7 cellular contexts compared by ENCODE assay signal in the genomic region with DNA sequence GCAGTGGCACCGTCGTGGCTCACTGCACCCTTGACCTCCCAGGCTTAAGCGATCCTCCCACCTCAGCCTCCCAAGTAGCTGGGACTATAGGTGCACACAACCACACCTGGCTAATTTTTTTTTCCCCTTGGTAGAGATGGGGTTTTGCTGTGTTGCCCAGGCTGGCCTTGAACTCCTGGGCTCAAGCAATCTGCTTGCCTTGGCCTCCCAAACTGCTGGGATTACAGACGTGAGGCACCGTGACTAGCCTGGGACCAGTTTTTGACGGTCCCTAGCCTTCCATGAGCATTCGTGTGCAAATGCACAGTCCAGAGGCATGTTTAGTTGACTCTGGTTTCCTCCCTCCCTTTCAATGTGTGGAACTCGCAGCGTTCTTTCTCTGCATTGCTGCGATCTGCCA. TPM values are rescaled to one million over a fixed set of nuclear protein-coding genes. Genes with fewer than 3 reads are reported as not detected.
DNase-seq lines count a peak whose midpoint lies in the region; ATAC-seq, FAIRE-seq and TF ChIP-seq lines count a peak whose summit lies in the region.
"Not testable (repeated sequence)": the region's sequence is repeated elsewhere in the genome, so short reads cannot be mapped to it uniquely, and the experiment has no call there.

No MANE protein-coding gene starts in this region.

- not testable (repeated sequence) for H3K56ac ChIP-seq in H1 (replicated peaks; ENCODE audit: insufficient read length, low read depth, low read length)

- not testable (repeated sequence) for H3K79me1 ChIP-seq in H1 (ENCODE audit: low read depth, low read length)

- not testable (repeated sequence) for TF ChIP-seq CTCF in Caco-2 (IDR thresholded peaks at IDR 0.05; ENCODE audit: insufficient read depth in 1 of 2, low read depth in 1 of 2, low read length in 1 of 2, severe bottlenecking in 1 of 2, unreplicated experiment in 1 of 2); PC-3 (conservative IDR thresholded peaks at IDR 0.05; ENCODE audit: low read depth, low read length); H1 (IDR thresholded peaks at IDR 0.05; ENCODE audit: control extremely low read depth in 1 of 3, insufficient read depth in 1 of 3, low read depth in 1 of 3, low read length in 3 of 3); sigmoid colon (IDR thresholded peaks at IDR 0.05)

- peaks cover 49% of the 10 kb centered on the region for H3K4me1 ChIP-seq in Caco-2
- peaks cover 74% of the 10 kb centered on the region for H3K4me1 ChIP-seq in PC-3 (ENCODE audit: insufficient read depth, low read length)
- H3K4me1 ChIP-seq in H1 (replicated peaks in 1 of 4; ENCODE audit: control insufficient read depth in 3 of 4, insufficient read depth in 4 of 4, low read length in 3 of 4) = not testable (repeated sequence)
- peaks cover 28 to 47% of the 10 kb centered on the region in 2 donors for H3K4me1 ChIP-seq in mucosa of rectum (ENCODE audit: control insufficient read depth in 2 of 2, insufficient read depth in 2 of 2, low read length in 2 of 2)
- peaks cover 0 to 69% (median 57%) of the 10 kb centered on the region in 4 donors for H3K4me1 ChIP-seq in sigmoid colon

- not testable (repeated sequence) for TF ChIP-seq RAD21 in H1 (IDR thresholded peaks at IDR 0.05 in 1 of 2, conservative IDR thresholded peaks at IDR 0.05 in 1 of 2; ENCODE audit: low read depth in 2 of 2, low read length in 2 of 2)

- H2BK5ac ChIP-seq in H1 (ENCODE audit: low read depth, low read length) = peak overlapping the region; percentile 35; the same call in 1 of the 2 replicates

- BruUV-seq in Caco-2 (replicated peaks; lab: Mats Ljungman, UMichigan); PC-3 (replicated peaks; lab: Mats Ljungman, UMichigan): not testable (repeated sequence)

- CTCF ChIA-PET in Caco-2 (lab: Charles Lee); PC-3 (lab: Charles Lee); activated CD4-positive, alpha-beta T cell treated with anti-CD3 and anti-CD28 coated beads for 36 hours (lab: Charles Lee): not testable (repeated sequence)
- CTCF ChIA-PET in H1 (lab: Charles Lee; ENCODE audit: partially characterized antibody) = interaction anchor here (1.0 to 1.3 kb wide), 2 partner anchors 40 to 216 kb away, joined by 3 to 5 read pairs; no protein-coding TSS in a partner anchor

- H3K4me3 ChIP-seq in Caco-2 (ENCODE audit: low read depth, low read length); PC-3 (ENCODE audit: low read length); H1 (ENCODE audit: extremely low read depth in 1 of 4, insufficient read depth in 2 of 4, low read depth in 3 of 4, low read length in 4 of 4); sigmoid colon: not testable (repeated sequence)
- peak overlapping the region in 1 of 2 donors; percentile 53 for H3K4me3 ChIP-seq in mucosa of rectum (ENCODE audit: low read length in 2 of 2)

- not testable (repeated sequence) for H3K4ac ChIP-seq in H1 (replicated peaks; ENCODE audit: insufficient read length, low read depth, low read length)

- not testable (repeated sequence) for H3K23ac ChIP-seq in H1 (ENCODE audit: insufficient read length)

- not testable (repeated sequence) for H3K9me3 Mint-ChIP-seq in Caco-2 (ENCODE audit: unreplicated experiment); activated CD4-positive, alpha-beta T cell treated with anti-CD3 and anti-CD28 coated beads for 36 hours (ENCODE audit: low read depth); activated naive CD8-positive, alpha-beta T cell treated with anti-CD3 and anti-CD28 coated beads, Interleukin-2, amount 50 U/mL, for 24 hours

- not testable (repeated sequence) for TF ChIP-seq EP300 in H1 (IDR thresholded peaks at IDR 0.05; ENCODE audit: borderline replicate concordance in 1 of 2, low read depth in 2 of 2, low read length in 2 of 2); sigmoid colon (IDR thresholded peaks at IDR 0.05)

- H2BK20ac ChIP-seq in H1 (ENCODE audit: low read length) = not testable (repeated sequence)

- not testable (repeated sequence) for H4K8ac ChIP-seq in H1 (ENCODE audit: extremely low read depth, insufficient read depth, low read length)

- not testable (repeated sequence) for ATAC-seq in PC-3; activated CD4-positive, alpha-beta T cell treated with anti-CD3 and anti-CD28 coated beads for 36 hours; activated naive CD8-positive, alpha-beta T cell treated with anti-CD3 and anti-CD28 coated beads, Interleukin-2, amount 50 U/mL, for 24 hours

- not testable (repeated sequence) for H3K27ac ChIP-seq in PC-3 (ENCODE audit: low read length); H1 (ENCODE audit: low read depth, low read length)
- peak overlapping the region; percentile 69 to 77 for H3K27ac ChIP-seq in mucosa of rectum (ENCODE audit: low read depth in 2 of 2, low read length in 2 of 2)
- H3K27ac ChIP-seq in sigmoid colon = peak overlapping the region in 3 of 4 donors; percentile 13 to 27 (median 25)

- H3K9me3 ChIP-seq in Caco-2; PC-3 (ENCODE audit: low read length); H1 (ENCODE audit: insufficient read depth in 2 of 2, low read depth in 1 of 2, low read length in 1 of 2); mucosa of rectum (ENCODE audit: control insufficient read depth in 2 of 2, low read length in 2 of 2); sigmoid colon: not testable (repeated sequence)

- H2BK120ac ChIP-seq in H1 (replicated peaks; ENCODE audit: low read depth, low read length) = not testable (repeated sequence)

- WGBS in H1 (ENCODE audit: extremely low coverage in 1 of 2, insufficient coverage in 1 of 2, insufficient read length in 1 of 2, insufficient replicate concordance in 2 of 2, low coverage in 1 of 2, low lambda C conversion rate in 2 of 2, missing lambda C conversion rate in 1 of 2), 2 experiments = 89% methylated on average over 10 of the region's 10 CpGs; no CpG with 5 or more reads in 1 of the 2 experiments
- WGBS in sigmoid colon, 2 donors = 33 to 80% methylated on average over 10 of the region's 10 CpGs

- peak overlapping the region; percentile 54 for H3K27ac Mint-ChIP-seq in Caco-2 (ENCODE audit: unreplicated experiment)
- H3K27ac Mint-ChIP-seq in activated CD4-positive, alpha-beta T cell treated with anti-CD3 and anti-CD28 coated beads for 36 hours = peak overlapping the region; percentile 33
- H3K27ac Mint-ChIP-seq in activated naive CD8-positive, alpha-beta T cell treated with anti-CD3 and anti-CD28 coated beads, Interleukin-2, amount 50 U/mL, for 24 hours = peak overlapping the region; percentile 68

- H3F3A ChIP-seq in PC-3 (ENCODE audit: low read length, unreplicated experiment) = peaks cover 17% of the 10 kb centered on the region

- H3K79me2 ChIP-seq in PC-3 (ENCODE audit: low read length) (peaks cover 75% of the 10 kb centered on the region), H1 (ENCODE audit: control insufficient read depth in 1 of 2, insufficient read depth in 2 of 2, low read length in 2 of 2) (peaks cover 0 to 30% of the 10 kb centered on the region in 2 experiments; a peak in 2 of 4 replicates)

- peaks cover 28% of the 10 kb centered on the region for H3K4me1 Mint-ChIP-seq in Caco-2 (ENCODE audit: low read depth, unreplicated experiment)
- peaks cover 82% of the 10 kb centered on the region for H3K4me1 Mint-ChIP-seq in activated CD4-positive, alpha-beta T cell treated with anti-CD3 and anti-CD28 coated beads for 36 hours
- peaks cover 84% of the 10 kb centered on the region for H3K4me1 Mint-ChIP-seq in activated naive CD8-positive, alpha-beta T cell treated with anti-CD3 and anti-CD28 coated beads, Interleukin-2, amount 50 U/mL, for 24 hours

- not testable (repeated sequence) for H3K18ac ChIP-seq in H1 (ENCODE audit: extremely low read depth, low read length)

- not testable (repeated sequence) for TF ChIP-seq POLR2A in H1 (IDR thresholded peaks at IDR 0.05; ENCODE audit: control extremely low read depth in 1 of 2, low read depth in 2 of 2, low read length in 2 of 2); sigmoid colon (IDR thresholded peaks at IDR 0.05)

- peak overlapping the region; percentile 32 for H3K4me2 ChIP-seq in PC-3 (ENCODE audit: low read length)
- not testable (repeated sequence) for H3K4me2 ChIP-seq in H1 (ENCODE audit: insufficient read depth in 1 of 2, low read depth in 2 of 2, low read length in 2 of 2)

- H3K14ac ChIP-seq in H1 (ENCODE audit: insufficient read length) = not testable (repeated sequence)

- intact Hi-C loops in Caco-2 (cut with micrococcal nuclease; ENCODE audit: unreplicated experiment); PC-3 (cut with micrococcal nuclease); activated CD4-positive, alpha-beta T cell treated with anti-CD3 and anti-CD28 coated beads for 36 hours (cut with DNase I, micrococcal nuclease); sigmoid colon (cut with DNase I): not testable (repeated sequence)

- not testable (repeated sequence) for H3K4me3 Mint-ChIP-seq in Caco-2 (ENCODE audit: unreplicated experiment); activated CD4-positive, alpha-beta T cell treated with anti-CD3 and anti-CD28 coated beads for 36 hours; activated naive CD8-positive, alpha-beta T cell treated with anti-CD3 and anti-CD28 coated beads, Interleukin-2, amount 50 U/mL, for 24 hours

- H3K36me3 ChIP-seq in Caco-2 (ENCODE audit: control insufficient read depth, insufficient read depth, low read length); PC-3 (ENCODE audit: low read depth, low read length); H1 (ENCODE audit: control insufficient read depth in 2 of 4, insufficient read depth in 4 of 4, low read length in 3 of 4); mucosa of rectum (ENCODE audit: control insufficient read depth in 2 of 2, insufficient read depth in 2 of 2, low read length in 2 of 2); sigmoid colon: not testable (repeated sequence)

- not testable (repeated sequence) for H3K27me3 ChIP-seq in Caco-2 (replicated peaks; ENCODE audit: control insufficient read depth, insufficient read depth, low read length); PC-3 (ENCODE audit: low read length); H1 (replicated peaks in 1 of 4; ENCODE audit: control insufficient read depth in 3 of 4, extremely low read depth in 1 of 4, insufficient read depth in 3 of 4, low read length in 3 of 4); mucosa of rectum (ENCODE audit: control insufficient read depth in 2 of 2, insufficient read depth in 2 of 2, low read length in 2 of 2); sigmoid colon

- not testable (repeated sequence) for H3K9ac ChIP-seq in PC-3 (ENCODE audit: low read length); H1 (replicated peaks in 1 of 4; ENCODE audit: extremely low read depth in 1 of 4, low read depth in 3 of 4, low read length in 3 of 4)
- H3K9ac ChIP-seq in mucosa of rectum (ENCODE audit: low read depth in 1 of 2, low read length in 2 of 2) = peak overlapping the region in 1 of 2 donors; percentile 14

- H3K27me3 Mint-ChIP-seq in Caco-2 (ENCODE audit: insufficient read depth, unreplicated experiment); activated CD4-positive, alpha-beta T cell treated with anti-CD3 and anti-CD28 coated beads for 36 hours; activated naive CD8-positive, alpha-beta T cell treated with anti-CD3 and anti-CD28 coated beads, Interleukin-2, amount 50 U/mL, for 24 hours: not testable (repeated sequence)

- H2BK12ac ChIP-seq in H1 (ENCODE audit: low read depth, low read length) = not testable (repeated sequence)

- H3K9me2 ChIP-seq in PC-3 (replicated peaks; ENCODE audit: low read length) = not testable (repeated sequence)

- H3K23me2 ChIP-seq in H1 (ENCODE audit: low read depth, low read length) = not testable (repeated sequence)

- H4K20me1 ChIP-seq in PC-3 (ENCODE audit: low read length); H1 (replicated peaks in 1 of 2; ENCODE audit: control insufficient read depth in 1 of 2, insufficient read depth in 2 of 2, low read length in 2 of 2): not testable (repeated sequence)

- H4K5ac ChIP-seq in H1 (ENCODE audit: insufficient read length, low read depth, low read length) = not testable (repeated sequence)

- POLR2A ChIA-PET in Caco-2 (lab: Charles Lee); PC-3 (lab: Charles Lee; ENCODE audit: unreplicated experiment); activated CD4-positive, alpha-beta T cell treated with anti-CD3 and anti-CD28 coated beads for 36 hours (lab: Charles Lee): not testable (repeated sequence)
- POLR2A ChIA-PET in H1 (lab: Charles Lee; ENCODE audit: partially characterized antibody) = interaction anchor here (0.5 kb wide), 1 partner anchor 104 kb away, joined by 3 read pairs; no protein-coding TSS in a partner anchor

- not testable (repeated sequence) for H2BK15ac ChIP-seq in H1 (ENCODE audit: low read length)

- not testable (repeated sequence) for H2AFZ ChIP-seq in PC-3 (ENCODE audit: low read length); H1 (ENCODE audit: low read length)

- H3K36me3 Mint-ChIP-seq in Caco-2 (ENCODE audit: insufficient read depth, unreplicated experiment) = not testable (repeated sequence)
- peaks cover 16% of the 10 kb centered on the region for H3K36me3 Mint-ChIP-seq in activated CD4-positive, alpha-beta T cell treated with anti-CD3 and anti-CD28 coated beads for 36 hours (ENCODE audit: low read depth)
- peaks cover 37% of the 10 kb centered on the region for H3K36me3 Mint-ChIP-seq in activated naive CD8-positive, alpha-beta T cell treated with anti-CD3 and anti-CD28 coated beads, Interleukin-2, amount 50 U/mL, for 24 hours (ENCODE audit: low read depth)

- H2AK5ac ChIP-seq in H1 (ENCODE audit: low read depth, low read length) = 0 out of 2 replicates have a peak overlapping the region, but pooled peaks have one; percentile 28

- FAIRE-seq in H1 (lab: Jason Lieb, UNC) = not testable (repeated sequence)

- not testable (repeated sequence) for DNase-seq in Caco-2; PC-3; activated CD4-positive, alpha-beta T cell treated with anti-CD3 and anti-CD28 coated beads for 36 hours; activated naive CD8-positive, alpha-beta T cell treated with anti-CD3 and anti-CD28 coated beads, Interleukin-2, amount 50 U/mL, for 24 hours; H1 (ENCODE audit: low read depth in 1 of 2, low spot score in 2 of 2); sigmoid colon

- H4K91ac ChIP-seq in H1 (replicated peaks; ENCODE audit: insufficient read length, low read length) = not testable (repeated sequence)

RNA-seq across cellular contexts. Expression of a gene that starts 48.2 kb away (rescaled TPM):
- 29.6 and 34.7 TPM in 2 replicates for total RNA-seq in Caco-2 (2022)
- total RNA-seq in PC-3 (2014; rRNA removed) = 22.6 and 28.2 TPM in 2 replicates
- total RNA-seq in activated CD4-positive, alpha-beta T cell treated with anti-CD3 and anti-CD28 coated beads for 36 hours = 10 to 100 TPM; 73.3 to 77.0 TPM
- 14.8 and 17.8 TPM in 2 replicates for total RNA-seq in H1 (2021; fragmentation: NEBNext Ultra II Directional; extraction: Animal tissue kit (Norgen Biotek cat#: 25700))
- 5.8 TPM in 2 replicates for polyA plus RNA-seq in H1 (2011; rRNA removed)
- polyA plus RNA-seq in H1 (2011; cell fraction: cytosol; rRNA removed) = 8.0 TPM
- 13.3 TPM for polyA plus RNA-seq in H1 (2011; cell fraction: nucleus; rRNA removed)
- 6.2 to 10.7 TPM (median 8.5 TPM) in 4 replicates for polyA plus RNA-seq in H1 (2012, experiment 1 of 2)
- polyA plus RNA-seq in H1 (2012, experiment 2 of 2) = 1.4 TPM
- 5.2 TPM for polyA plus RNA-seq in H1 (2013, experiment 1 of 2)
- polyA plus RNA-seq in H1 (2013, experiment 2 of 2) = 4.5 TPM
- 14.1 and 20.3 TPM in 2 replicates for polyA minus RNA-seq in H1 (2011; rRNA and poly(A)+ RNA removed)
- 9.9 TPM for polyA minus RNA-seq in H1 (2011; cell fraction: cytosol; rRNA and poly(A)+ RNA removed)
- 32.8 TPM for polyA minus RNA-seq in H1 (2011; cell fraction: nucleus; rRNA and poly(A)+ RNA removed)
- total RNA-seq in sigmoid colon = 10 to 100 TPM; 42.6 to 58.4 (median 52.0) TPM
- polyA plus RNA-seq in sigmoid colon = 1 to 10 TPM; 6.6 to 9.7 (median 7.9) TPM
